In the genomic region with DNA sequence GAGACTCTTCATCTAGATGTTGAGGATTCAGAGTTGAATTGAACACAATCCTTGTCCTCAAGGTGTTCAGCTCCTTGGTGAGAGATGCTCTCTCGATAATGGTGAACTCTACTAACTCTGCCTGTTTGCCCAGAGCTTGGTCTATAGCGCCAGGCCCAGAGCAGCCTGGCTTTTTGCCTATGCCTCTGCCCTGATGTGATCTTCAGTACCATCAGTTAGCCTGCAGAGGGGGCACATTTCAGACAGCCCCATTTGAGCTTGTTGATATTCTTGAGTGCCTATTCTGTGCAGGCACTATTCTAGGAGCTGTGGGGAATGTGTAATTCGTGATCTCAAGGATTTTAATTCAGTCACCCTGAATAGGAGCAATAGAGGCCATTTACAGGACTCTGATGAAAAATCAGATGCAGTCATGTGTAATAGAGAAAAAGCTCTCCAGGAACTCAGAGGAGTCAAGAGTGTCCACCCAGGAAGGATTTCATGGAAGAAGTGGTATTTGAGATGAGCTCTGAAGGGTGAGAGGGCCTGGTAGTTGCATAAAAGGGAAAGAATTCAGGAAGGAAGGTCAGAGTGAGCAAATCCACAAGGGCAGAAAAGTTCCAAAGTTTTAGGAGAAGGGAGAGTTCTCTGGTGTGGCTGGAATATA, we compare ENCODE assay signal across 8 cellular contexts. TPM values are rescaled to one million over a fixed set of nuclear protein-coding genes. Genes with fewer than 3 reads are reported as not detected.
DNase-seq lines count a peak whose midpoint lies in the region; ATAC-seq and TF ChIP-seq lines count a peak whose summit lies in the region.

No MANE protein-coding gene starts in this region.

- no peaks in the 10 kb centered on the region for H3K4me1 ChIP-seq in GM23248 (ENCODE audit: insufficient read depth)

- no peaks in the 10 kb centered on the region for H3K9me3 Mint-ChIP-seq in effector memory CD8-positive, alpha-beta T cell

- H3K9me3 ChIP-seq in GM23248 (ENCODE audit: low read depth): no peaks in the 10 kb centered on the region
- no peaks in the 10 kb centered on the region for H3K9me3 ChIP-seq in neural cell (ENCODE audit: low read length)

- no peak for TF ChIP-seq RAD21 in neural cell (conservative IDR thresholded peaks at IDR 0.05)

- H2AFZ ChIP-seq in GM23248: no peak overlapping the region
- no peak overlapping the region for H2AFZ ChIP-seq in neural cell (ENCODE audit: low read depth, low read length)

- no peak overlapping the region for H3K9ac ChIP-seq in GM23248
- no peak overlapping the region for H3K9ac ChIP-seq in neural cell (ENCODE audit: low read length)

- no peaks in the 10 kb centered on the region for H3K27me3 ChIP-seq in GM23248 (replicated peaks; ENCODE audit: insufficient read depth)
- H3K27me3 ChIP-seq in neural cell (ENCODE audit: insufficient read depth, low read depth, low read length): no peaks in the 10 kb centered on the region

- H3K36me3 ChIP-seq in GM23248 (ENCODE audit: low read depth) (peaks cover 32% of the 10 kb centered on the region), neural cell (ENCODE audit: insufficient read depth, low read length) (no peaks in the 10 kb centered on the region)

- no peaks in the 10 kb centered on the region for H3K27me3 Mint-ChIP-seq in effector memory CD8-positive, alpha-beta T cell

- no peaks in the 10 kb centered on the region for H3K9me2 ChIP-seq in GM23248 (ENCODE audit: insufficient read depth)
- no peaks in the 10 kb centered on the region for H3K9me2 ChIP-seq in neural cell (ENCODE audit: insufficient read depth, low read length)

- H3K36me3 Mint-ChIP-seq in effector memory CD8-positive, alpha-beta T cell (ENCODE audit: insufficient read depth): peaks cover 99% of the 10 kb centered on the region

- TF ChIP-seq CTCF in neural cell (IDR thresholded peaks at IDR 0.05; ENCODE audit: poor library complexity, severe bottlenecking) (peak; percentile 37), GM20000 (IDR thresholded peaks at IDR 0.05; ENCODE audit: extremely low read depth, missing control alignments) (no peak)

- peaks cover 26% of the 10 kb centered on the region for H3K79me2 ChIP-seq in GM23248 (ENCODE audit: insufficient read depth)
- H3K79me2 ChIP-seq in neural cell (replicated peaks; ENCODE audit: insufficient read depth, low read length): no peaks in the 10 kb centered on the region

- DNase-seq in CD1c-positive myeloid dendritic cell (ENCODE audit: extremely low spot score) (peak; percentile 48), GM23248 (peak; percentile 69), SKM-1 (lab: John Stamatoyannopoulos, UW; ENCODE audit: unreplicated experiment) (peak; percentile 16), GOT3 (lab: John Stamatoyannopoulos, UW) (no peak), NCI-H345 treated with DMSO at 0.1 percent for 48 hours (lab: John Stamatoyannopoulos, UW; ENCODE audit: unreplicated experiment) (no peak), GM20000 (ENCODE audit: low spot score) (no peak)
- peak; percentile 37 to 43 (median 38) for DNase-seq in effector memory CD8-positive, alpha-beta T cell

- H3K4me3 ChIP-seq in GM23248: no peak overlapping the region
- H3K4me3 ChIP-seq in neural cell (ENCODE audit: low read length): no peak overlapping the region

- H3F3A ChIP-seq in GM23248 (ENCODE audit: insufficient read depth) (no peaks in the 10 kb centered on the region), neural cell (ENCODE audit: insufficient read depth, low read length, poor library complexity, severe bottlenecking) (no peaks in the 10 kb centered on the region)

- H3K4me3 Mint-ChIP-seq in effector memory CD8-positive, alpha-beta T cell: no peak overlapping the region

- H3K27ac ChIP-seq in GM23248: no peak overlapping the region
- no peak overlapping the region for H3K27ac ChIP-seq in neural cell (ENCODE audit: low read length)

- peaks cover 8 to 9% of the 10 kb centered on the region in 2 donors for H3K4me1 Mint-ChIP-seq in effector memory CD8-positive, alpha-beta T cell (ENCODE audit: low read depth in 2 of 2)

- H3K4me2 ChIP-seq in GM23248 (ENCODE audit: unreplicated experiment): no peak overlapping the region
- H3K4me2 ChIP-seq in neural cell (ENCODE audit: low read length): no peak overlapping the region

- peak overlapping the region; percentile 3 to 59 for H3K27ac Mint-ChIP-seq in effector memory CD8-positive, alpha-beta T cell

- no peak for TF ChIP-seq EP300 in neural cell (conservative IDR thresholded peaks at IDR 0.05; ENCODE audit: poor library complexity, severe bottlenecking)

- H4K20me1 ChIP-seq in GM23248 (ENCODE audit: insufficient read depth) (no peaks in the 10 kb centered on the region), neural cell (ENCODE audit: insufficient read depth) (no peaks in the 10 kb centered on the region)

- in situ Hi-C loops in GM23248 (cut with MboI): no loop called here

- WGBS in GM23248 (ENCODE audit: low coverage in 1 of 2, low lambda C conversion rate in 2 of 2, missing lambda C conversion rate in 2 of 2), 2 experiments: 82 to 96% methylated on average over 3 of the region's 3 CpGs

- ATAC-seq in effector memory CD8-positive, alpha-beta T cell (replicated peaks): peak; percentile 86

TF ChIP-seq in neural cell, 6 proteins besides CTCF, POLR2A, EP300 and RAD21:
- no peak for TF ChIP-seq POLR2AphosphoS5 (IDR thresholded peaks at IDR 0.05)
- no peak for TF ChIP-seq TAF1 (IDR thresholded peaks at IDR 0.05; ENCODE audit: low read depth)
- TF ChIP-seq EZH2 (IDR thresholded peaks at IDR 0.05; ENCODE audit: borderline replicate concordance, insufficient read depth, low read length, poor library complexity, severe bottlenecking): no peak
- no peak for TF ChIP-seq SMC3 (conservative IDR thresholded peaks at IDR 0.05; ENCODE audit: poor library complexity)
- TF ChIP-seq MXI1 (conservative IDR thresholded peaks at IDR 0.05; ENCODE audit: poor library complexity, severe bottlenecking): no peak
- TF ChIP-seq, protein P1, sequence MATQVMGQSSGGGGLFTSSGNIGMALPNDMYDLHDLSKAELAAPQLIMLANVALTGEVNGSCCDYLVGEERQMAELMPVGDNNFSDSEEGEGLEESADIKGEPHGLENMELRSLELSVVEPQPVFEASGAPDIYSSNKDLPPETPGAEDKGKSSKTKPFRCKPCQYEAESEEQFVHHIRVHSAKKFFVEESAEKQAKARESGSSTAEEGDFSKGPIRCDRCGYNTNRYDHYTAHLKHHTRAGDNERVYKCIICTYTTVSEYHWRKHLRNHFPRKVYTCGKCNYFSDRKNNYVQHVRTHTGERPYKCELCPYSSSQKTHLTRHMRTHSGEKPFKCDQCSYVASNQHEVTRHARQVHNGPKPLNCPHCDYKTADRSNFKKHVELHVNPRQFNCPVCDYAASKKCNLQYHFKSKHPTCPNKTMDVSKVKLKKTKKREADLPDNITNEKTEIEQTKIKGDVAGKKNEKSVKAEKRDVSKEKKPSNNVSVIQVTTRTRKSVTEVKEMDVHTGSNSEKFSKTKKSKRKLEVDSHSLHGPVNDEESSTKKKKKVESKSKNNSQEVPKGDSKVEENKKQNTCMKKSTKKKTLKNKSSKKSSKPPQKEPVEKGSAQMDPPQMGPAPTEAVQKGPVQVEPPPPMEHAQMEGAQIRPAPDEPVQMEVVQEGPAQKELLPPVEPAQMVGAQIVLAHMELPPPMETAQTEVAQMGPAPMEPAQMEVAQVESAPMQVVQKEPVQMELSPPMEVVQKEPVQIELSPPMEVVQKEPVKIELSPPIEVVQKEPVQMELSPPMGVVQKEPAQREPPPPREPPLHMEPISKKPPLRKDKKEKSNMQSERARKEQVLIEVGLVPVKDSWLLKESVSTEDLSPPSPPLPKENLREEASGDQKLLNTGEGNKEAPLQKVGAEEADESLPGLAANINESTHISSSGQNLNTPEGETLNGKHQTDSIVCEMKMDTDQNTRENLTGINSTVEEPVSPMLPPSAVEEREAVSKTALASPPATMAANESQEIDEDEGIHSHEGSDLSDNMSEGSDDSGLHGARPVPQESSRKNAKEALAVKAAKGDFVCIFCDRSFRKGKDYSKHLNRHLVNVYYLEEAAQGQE (IDR thresholded peaks at IDR 0.05; ENCODE audit: borderline replicate concordance): no peak

RNA-seq across cellular contexts. Expression of a gene that starts 19.3 kb away (rescaled TPM):
- 20.1 and 26.9 TPM in 2 replicates for total RNA-seq in GM23248 (2014; rRNA removed; shearing (Covaris generic))
- polyA plus RNA-seq in GM23248 (2016; fragmentation: Nextera tagmentation; extraction: Ambion mirVana): 9.7 and 10.0 TPM in 2 replicates
- 31.9 TPM in 2 replicates for polyA plus RNA-seq in neural cell
- 65.1 and 69.4 TPM in 2 replicates for polyA minus RNA-seq in neural cell

RNA-seq across cellular contexts. Expression of a gene that starts 24.3 kb away (rescaled TPM):
- total RNA-seq in GM23248 (2014; rRNA removed; shearing (Covaris generic)): 47.0 and 51.2 TPM in 2 replicates
- polyA plus RNA-seq in GM23248 (2016; fragmentation: Nextera tagmentation; extraction: Ambion mirVana): 5.5 and 6.6 TPM in 2 replicates
- polyA plus RNA-seq in neural cell: 63.5 and 71.3 TPM in 2 replicates
- 65.4 and 77.4 TPM in 2 replicates for polyA minus RNA-seq in neural cell

RNA-seq across cellular contexts. Expression of a gene that starts 30.7 kb away (rescaled TPM):
- total RNA-seq in GM23248 (2014; rRNA removed; shearing (Covaris generic)): 142 and 146 TPM in 2 replicates
- polyA plus RNA-seq in GM23248 (2016; fragmentation: Nextera tagmentation; extraction: Ambion mirVana) (47.9 and 51.2 TPM in 2 replicates), neural cell (156 and 172 TPM in 2 replicates)
- 111 and 142 TPM in 2 replicates for polyA minus RNA-seq in neural cell

RNA-seq across cellular contexts. Expression of a gene that starts 43.3 kb away (rescaled TPM):
- 48.9 and 53.9 TPM in 2 replicates for total RNA-seq in GM23248 (2014; rRNA removed; shearing (Covaris generic))
- polyA plus RNA-seq in GM23248 (2016; fragmentation: Nextera tagmentation; extraction: Ambion mirVana) (92.0 and 97.8 TPM in 2 replicates), neural cell (79.1 and 112 TPM in 2 replicates)
- 30.7 and 30.9 TPM in 2 replicates for polyA minus RNA-seq in neural cell

Comparison
In these comparisons a context has a peak if more than half of its experiments do, and no peak if none do; other contexts are left out.
1. DNase-seq: peak in CD1c-positive myeloid dendritic cell (single experiment), GM23248 (single experiment), SKM-1 (single experiment) and effector memory CD8-positive, alpha-beta T cell (3 of 3); none in GOT3 (single experiment), NCI-H345 treated with DMSO at 0.1 percent for 48 hours (single experiment) and GM20000 (single experiment).